ENCODE assay signal across 8 cellular contexts in the genomic region with DNA sequence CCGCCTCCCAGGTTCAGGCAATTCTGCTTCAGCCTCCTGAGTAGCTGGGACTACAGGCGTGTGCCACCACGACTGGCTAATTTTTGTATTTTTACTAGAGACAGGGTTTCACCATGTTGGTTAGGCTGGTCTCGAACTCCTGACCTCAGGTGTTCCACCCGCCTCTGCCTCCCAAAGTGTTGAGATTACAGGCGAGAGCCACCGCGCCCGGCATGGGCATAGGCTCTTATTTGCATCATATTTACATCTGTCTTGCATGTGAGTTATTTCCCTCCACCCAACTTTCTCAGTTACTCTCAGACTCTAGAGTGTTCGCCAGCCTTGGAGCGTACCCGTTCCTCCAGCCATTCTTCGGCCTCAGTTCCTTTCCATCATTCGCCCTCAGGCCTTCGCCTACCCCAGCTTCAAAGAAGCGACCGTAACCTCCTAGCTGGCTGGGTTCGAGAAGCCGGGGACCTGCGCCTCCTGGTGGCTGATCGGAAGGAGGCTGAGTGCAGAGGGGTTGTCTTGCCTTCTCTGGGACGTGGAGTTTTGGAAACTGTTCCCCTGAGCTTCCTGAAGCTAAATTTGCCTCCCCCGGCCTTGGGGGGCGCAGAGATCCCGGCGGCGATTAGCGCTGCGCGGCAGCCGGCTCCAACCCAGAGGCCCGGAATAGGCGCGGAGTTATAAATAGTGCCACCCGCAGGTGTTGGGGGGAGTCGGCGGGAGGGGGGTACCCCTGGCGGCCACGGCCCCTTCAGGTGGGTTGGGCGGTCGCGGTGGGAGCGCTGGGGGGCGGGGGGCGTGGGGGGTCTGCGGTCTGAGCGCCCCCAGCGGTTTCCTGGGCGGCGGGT. TPM values are rescaled to one million over a fixed set of nuclear protein-coding genes. Genes with fewer than 3 reads are reported as not detected.
A peak's percentile ranks its signal among the peaks of the same experiment; 100 is the strongest.
DNase-seq lines count a peak whose midpoint lies in the region; ATAC-seq and TF ChIP-seq lines count a peak whose summit lies in the region.

No MANE protein-coding gene starts in this region.

- H3K4me3 ChIP-seq in SJCRH30: peak overlapping the region; percentile 65
- peak overlapping the region; percentile 75 for H3K4me3 ChIP-seq in cardiac muscle cell

- BruUV-seq in Calu3 (replicated peaks; lab: Mats Ljungman, UMichigan): no TSS peak

- H3K4me3 Mint-ChIP-seq in Calu3 (ENCODE audit: low read depth, unreplicated experiment): peak overlapping the region; percentile 94
- peak overlapping the region; percentile 92 for H3K4me3 Mint-ChIP-seq in activated naive CD4-positive, alpha-beta T cell treated with anti-CD3 and anti-CD28 coated beads, Interleukin-2, amount 50 U/mL, for 24 hours
- H3K4me3 Mint-ChIP-seq in progenitor cell of endocrine pancreas (ENCODE audit: low read depth): peak overlapping the region; percentile 89

- peak; percentile 96 for TF ChIP-seq CTCF in Calu3 (IDR thresholded peaks at IDR 0.05; ENCODE audit: unreplicated experiment)
- TF ChIP-seq CTCF in cardiac muscle cell (IDR thresholded peaks at IDR 0.05; ENCODE audit: low read depth, low read length): peak; percentile 94
- TF ChIP-seq CTCF in progenitor cell of endocrine pancreas (IDR thresholded peaks at IDR 0.05; ENCODE audit: unreplicated experiment): peak; percentile 78

- H3K27ac ChIP-seq in SJCRH30: no peak overlapping the region
- H3K27ac ChIP-seq in cardiac muscle cell: peak overlapping the region; percentile 85

- peak overlapping the region; percentile 64 for H3K27ac Mint-ChIP-seq in Calu3 (ENCODE audit: unreplicated experiment)
- H3K27ac Mint-ChIP-seq in activated naive CD4-positive, alpha-beta T cell treated with anti-CD3 and anti-CD28 coated beads, Interleukin-2, amount 50 U/mL, for 24 hours: peak overlapping the region; percentile 63
- peak overlapping the region; percentile 76 for H3K27ac Mint-ChIP-seq in progenitor cell of endocrine pancreas

- intact Hi-C loops in Calu3 (cut with micrococcal nuclease; ENCODE audit: unreplicated experiment): no loop called here

- no peaks in the 10 kb centered on the region for H3K4me1 ChIP-seq in SJCRH30
- peaks cover 10% of the 10 kb centered on the region for H3K4me1 ChIP-seq in cardiac muscle cell (ENCODE audit: low read depth)

- H3K27me3 ChIP-seq in SJCRH30 (no peaks in the 10 kb centered on the region), cardiac muscle cell (no peaks in the 10 kb centered on the region)

- H3K9me3 ChIP-seq in SJCRH30 (replicated peaks) (no peaks in the 10 kb centered on the region), cardiac muscle cell (ENCODE audit: low read depth) (no peaks in the 10 kb centered on the region)

- H3K27me3 Mint-ChIP-seq in Calu3 (ENCODE audit: unreplicated experiment) (no peaks in the 10 kb centered on the region), progenitor cell of endocrine pancreas (no peaks in the 10 kb centered on the region)
- no peaks in the 10 kb centered on the region for H3K27me3 Mint-ChIP-seq in activated naive CD4-positive, alpha-beta T cell treated with anti-CD3 and anti-CD28 coated beads, Interleukin-2, amount 50 U/mL, for 24 hours

- ATAC-seq in GM18870 (IDR thresholded peaks at IDR 0.05; ENCODE audit: unreplicated experiment) (no peak), GM18858 (IDR thresholded peaks at IDR 0.05; ENCODE audit: unreplicated experiment) (no peak)

- H3K36me3 ChIP-seq in SJCRH30: no peaks in the 10 kb centered on the region
- H3K36me3 ChIP-seq in cardiac muscle cell: no peaks in the 10 kb centered on the region

- peaks cover 36% of the 10 kb centered on the region for H3K4me1 Mint-ChIP-seq in Calu3 (ENCODE audit: low read depth, unreplicated experiment)
- peaks cover 38% of the 10 kb centered on the region for H3K4me1 Mint-ChIP-seq in activated naive CD4-positive, alpha-beta T cell treated with anti-CD3 and anti-CD28 coated beads, Interleukin-2, amount 50 U/mL, for 24 hours
- peaks cover 8% of the 10 kb centered on the region for H3K4me1 Mint-ChIP-seq in progenitor cell of endocrine pancreas (ENCODE audit: low read depth)

- H3K36me3 Mint-ChIP-seq in Calu3 (ENCODE audit: insufficient read depth, unreplicated experiment) (peaks cover 65% of the 10 kb centered on the region), progenitor cell of endocrine pancreas (ENCODE audit: insufficient read depth) (no peaks in the 10 kb centered on the region)
- H3K36me3 Mint-ChIP-seq in activated naive CD4-positive, alpha-beta T cell treated with anti-CD3 and anti-CD28 coated beads, Interleukin-2, amount 50 U/mL, for 24 hours: no peaks in the 10 kb centered on the region

- H3K9me3 Mint-ChIP-seq in Calu3 (ENCODE audit: low read depth, unreplicated experiment): no peaks in the 10 kb centered on the region
- H3K9me3 Mint-ChIP-seq in activated naive CD4-positive, alpha-beta T cell treated with anti-CD3 and anti-CD28 coated beads, Interleukin-2, amount 50 U/mL, for 24 hours: no peaks in the 10 kb centered on the region
- no peaks in the 10 kb centered on the region for H3K9me3 Mint-ChIP-seq in progenitor cell of endocrine pancreas (ENCODE audit: low read depth)

- CTCF ChIA-PET in Calu3 (lab: Charles Lee): interaction anchor here (1.2 to 2.6 kb wide), 6 partner anchors 15 to 43 kb away, joined by 3 to 15 read pairs (median 8); a partner anchor contains a TSS

- DNase-seq in Calu3 (peak; percentile 72), HuH-7 (ENCODE audit: low spot score) (peak; percentile 83), SJCRH30 (peak; percentile 83 to 92), cardiac muscle cell (ENCODE audit: low read depth in 1 of 2, low spot score in 1 of 2) (peak; percentile 75 to 84), progenitor cell of endocrine pancreas (ENCODE audit: low spot score, unreplicated experiment) (peak; percentile 47)

RNA-seq across cellular contexts. Expression of a gene that starts 3.6 kb away (rescaled TPM):
- total RNA-seq in Calu3 (2022) (64.7 and 64.9 TPM in 2 replicates), cardiac muscle cell (25.5 and 25.6 TPM in 2 replicates), progenitor cell of endocrine pancreas (28.9 and 29.9 TPM in 2 replicates)
- total RNA-seq in SJCRH30 (2014; rRNA removed; shearing (Covaris generic)): 4.8 and 5.6 TPM in 2 replicates
- 4.6 and 4.7 TPM in 2 replicates for polyA plus RNA-seq in cardiac muscle cell

RNA-seq across cellular contexts. Expression of a gene that starts 5.6 kb away (rescaled TPM):
- total RNA-seq in Calu3 (2022) (1.1 and 1.5 TPM in 2 replicates), cardiac muscle cell (not detected in 2 replicates), progenitor cell of endocrine pancreas (0.84 TPM in 2 replicates)
- total RNA-seq in SJCRH30 (2014; rRNA removed; shearing (Covaris generic)): not detected in 2 replicates
- 0.72 TPM in 1 of 2 replicates, not detected in the other for polyA plus RNA-seq in cardiac muscle cell

RNA-seq across cellular contexts. Expression of a gene that starts 15.9 kb away (rescaled TPM):
- total RNA-seq in Calu3 (2022): 74.3 and 75.1 TPM in 2 replicates
- total RNA-seq in SJCRH30 (2014; rRNA removed; shearing (Covaris generic)): 25.6 and 28.0 TPM in 2 replicates
- 34.3 and 39.7 TPM in 2 replicates for total RNA-seq in cardiac muscle cell
- 59.2 and 60.8 TPM in 2 replicates for polyA plus RNA-seq in cardiac muscle cell
- total RNA-seq in progenitor cell of endocrine pancreas: 53.7 and 55.9 TPM in 2 replicates

RNA-seq across cellular contexts. Expression of a gene that starts 24.6 kb away (rescaled TPM):
- total RNA-seq in Calu3 (2022) (182 and 230 TPM in 2 replicates), cardiac muscle cell (52.9 and 96.5 TPM in 2 replicates), progenitor cell of endocrine pancreas (78.7 and 85.8 TPM in 2 replicates)
- total RNA-seq in SJCRH30 (2014; rRNA removed; shearing (Covaris generic)): 299 and 303 TPM in 2 replicates
- polyA plus RNA-seq in cardiac muscle cell: 157 and 337 TPM in 2 replicates

RNA-seq across cellular contexts. Expression of a gene that starts 28.5 kb away (rescaled TPM):
- total RNA-seq in Calu3 (2022): 73.5 and 77.5 TPM in 2 replicates
- 102 and 110 TPM in 2 replicates for total RNA-seq in SJCRH30 (2014; rRNA removed; shearing (Covaris generic))
- total RNA-seq in cardiac muscle cell: 80.0 and 80.3 TPM in 2 replicates
- 66.8 and 70.7 TPM in 2 replicates for polyA plus RNA-seq in cardiac muscle cell
- total RNA-seq in progenitor cell of endocrine pancreas: 43.3 and 54.7 TPM in 2 replicates
